In genomic region chr9:94850540-94851434, GRCh38 we compare ENCODE assay signal across 1 cellular context.
TF ChIP-seq lines count a peak whose summit lies in the region.

No MANE protein-coding gene starts in this region.

TF ChIP-seq in H1, 55 proteins besides CTCF, POLR2A, EP300 and RAD21 (continued from another document):
- TF ChIP-seq GTF2F1 (IDR thresholded peaks at IDR 0.05; ENCODE audit: borderline replicate concordance, low read depth, low read length) (no peak), CEBPB (IDR thresholded peaks at IDR 0.05; ENCODE audit: low read depth, low read length) (no peak), SIN3A (conservative IDR thresholded peaks at IDR 0.05 in 1 of 2, IDR thresholded peaks at IDR 0.05 in 1 of 2; ENCODE audit: low read depth in 1 of 2, low read length in 2 of 2) (no peak), KDM5A (IDR thresholded peaks at IDR 0.05; ENCODE audit: low read length) (no peak), POU5F1 (IDR thresholded peaks at IDR 0.05; ENCODE audit: low read depth, low read length) (no peak), CHD2 (IDR thresholded peaks at IDR 0.05; ENCODE audit: low read length) (no peak), JUN (IDR thresholded peaks at IDR 0.05; ENCODE audit: low read depth, low read length) (no peak), TAF7 (optimal IDR thresholded peaks at IDR 0.05; ENCODE audit: borderline replicate concordance, low read depth, low read length) (no peak), KDM1A (IDR thresholded peaks at IDR 0.05; ENCODE audit: borderline replicate concordance, low read length) (no peak), RXRA (IDR thresholded peaks at IDR 0.05; ENCODE audit: insufficient read depth, low read depth, low read length) (no peak), NRF1 (IDR thresholded peaks at IDR 0.05; ENCODE audit: low read depth, low read length) (no peak), ZNF274 (IDR thresholded peaks at IDR 0.05; ENCODE audit: borderline replicate concordance, extremely low read depth, low read length) (no peak)
